Comparison of ENCODE assay signal across 8 cellular contexts in the genomic region with DNA sequence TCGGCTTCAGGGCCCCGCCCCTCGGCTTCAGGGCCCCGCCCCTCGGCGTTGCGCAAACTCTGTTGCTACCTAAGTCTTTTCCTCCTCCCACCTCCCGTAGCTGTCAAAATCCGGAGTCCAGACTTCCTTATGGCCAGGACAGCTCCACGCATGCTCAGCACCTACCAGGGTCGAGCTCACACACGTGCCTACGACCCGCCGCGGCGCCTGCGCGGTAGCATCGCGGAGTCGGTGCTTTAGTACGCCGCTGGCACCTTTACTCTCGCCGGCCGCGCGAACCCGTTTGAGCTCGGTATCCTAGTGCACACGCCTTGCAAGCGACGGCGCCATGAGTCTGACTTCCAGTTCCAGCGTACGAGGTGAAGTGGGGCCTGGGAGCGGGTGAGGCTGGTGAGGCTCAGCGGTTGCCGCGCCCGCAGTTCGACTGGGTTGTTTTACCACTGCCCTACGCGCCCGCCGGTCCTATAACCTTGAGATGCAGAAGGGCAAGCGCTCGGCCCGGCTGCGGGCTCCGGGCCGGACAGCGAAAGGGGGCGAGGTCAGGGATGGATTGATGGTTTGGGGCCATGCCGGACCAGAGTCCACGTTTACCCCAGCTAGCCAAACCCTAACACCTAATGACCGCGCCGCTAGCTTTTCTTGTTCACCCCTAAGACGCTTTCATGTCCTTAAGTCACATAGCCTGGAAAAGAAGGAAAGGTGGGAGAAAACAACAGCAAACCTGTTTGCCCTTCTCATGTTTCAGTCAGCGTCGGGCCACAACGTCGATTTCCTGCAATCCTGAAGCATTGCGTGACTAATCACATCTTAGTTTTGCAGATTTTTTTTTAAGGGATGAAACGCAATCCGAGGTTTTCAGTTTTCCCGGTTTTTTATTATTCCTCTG. TPM values are rescaled to one million over a fixed set of nuclear protein-coding genes. Genes with fewer than 3 reads are reported as not detected.
DNase-seq lines count a peak whose midpoint lies in the region; ATAC-seq, FAIRE-seq and TF ChIP-seq lines count a peak whose summit lies in the region.

A gene (plus strand): TSS at position 217 of the 886 bp plus-strand sequence. CDS start 112 bp downstream, at position 329.

- ATAC-seq in GM19395 (IDR thresholded peaks at IDR 0.05; ENCODE audit: unreplicated experiment) (peak; percentile 70), HG03565 (IDR thresholded peaks at IDR 0.05; ENCODE audit: unreplicated experiment) (peak; percentile 67), HepG2 (peak; percentile 80)

- POLR2A ChIA-PET in HepG2 (lab: Yijun Ruan, JAX), result interaction anchor here (0.6 to 3.9 kb wide), 16 partner anchors 9 to 1639 kb away, joined by 3 to 33 read pairs (median 3); a partner anchor contains a TSS

- no peak for TF ChIP-seq RAD21 in HepG2 (CRISPR knock-in tag; IDR thresholded peaks at IDR 0.05)

- TF ChIP-seq CTCF in C4-2B (conservative IDR thresholded peaks at IDR 0.05), result no peak
- no peak; the same call in 1 of the 2 replicates for TF ChIP-seq CTCF in HepG2 (CRISPR knock-in tag; IDR thresholded peaks at IDR 0.05)

- peak within 1 kb of the TSS; percentile 97 for H3K4me2 ChIP-seq in HepG2 (ENCODE audit: low read depth, low read length)

- WGBS in HepG2 (ENCODE audit: low lambda C conversion rate), result under 1% methylated on average over 51 of the region's 69 CpGs

- peak within 1 kb of the TSS; percentile 96 for H3K27ac ChIP-seq in C4-2B
- peak within 1 kb of the TSS; percentile 92 for H3K27ac ChIP-seq in HepG2 (ENCODE audit: extremely low read length, insufficient read depth, low read length)

- intact Hi-C loops in HepG2 (cut with micrococcal nuclease; ENCODE audit: unreplicated experiment), result loop anchor here (1.0 to 5.0 kb wide), 4 partner anchors 22 to 116 kb away; a partner anchor contains a TSS

- CTCF ChIA-PET in HepG2 (lab: Yijun Ruan, JAX; ENCODE audit: low intra/inter-chr PET ratio, low total read pairs), result no interaction called here

- H3K27me3 ChIP-seq in HepG2 (ENCODE audit: control insufficient read depth in 1 of 2, insufficient read depth in 2 of 2, low read length in 2 of 2), result no peaks in the 10 kb centered on the region; a peak in 1 of 5 replicates

- TF ChIP-seq POLR2A in HepG2 (IDR thresholded peaks at IDR 0.05; ENCODE audit: insufficient read depth in 1 of 2, low read depth in 2 of 2, low read length in 2 of 2), result peak; percentile 80 to 87

- no peak for FAIRE-seq in HepG2 (lab: Jason Lieb, UNC)

- 0 out of 4 replicates have a peak, but pooled peaks of 1 of the 2 experiments have one; percentile 15 for TF ChIP-seq EP300 in HepG2 (IDR thresholded peaks at IDR 0.05; ENCODE audit: low read depth in 2 of 2, low read length in 2 of 2)
- TF ChIP-seq EP300 in HepG2 (CRISPR knock-in tag; IDR thresholded peaks at IDR 0.05; ENCODE audit: borderline replicate concordance), result peak; percentile 76

- peak within 1 kb of the TSS; percentile 80 for H2AFZ ChIP-seq in HepG2 (ENCODE audit: low read length)

- peaks cover 34% of the 10 kb centered on the region for H3K4me1 ChIP-seq in HepG2 (ENCODE audit: insufficient read depth, low read length)

- no peaks in the 10 kb centered on the region for H3K36me3 ChIP-seq in HepG2 (replicated peaks in 1 of 2; ENCODE audit: control insufficient read depth in 1 of 2, insufficient read depth in 2 of 2, low read length in 2 of 2)

- H3K9me3 ChIP-seq in HepG2 (ENCODE audit: low read length), result no peaks in the 10 kb centered on the region

- peak within 1 kb of the TSS; percentile 74 to 88 (median 83) for H3K4me3 ChIP-seq in HepG2 (replicated peaks in 1 of 3; ENCODE audit: insufficient read depth in 1 of 3, low read depth in 2 of 3, low read length in 3 of 3)

- no TSS peak for BruUV-seq in HepG2 (replicated peaks; lab: Mats Ljungman, UMichigan)

- peaks cover 66% of the 10 kb centered on the region for H3K79me2 ChIP-seq in HepG2 (ENCODE audit: insufficient read depth, low read length)

- H4K20me1 ChIP-seq in HepG2 (ENCODE audit: insufficient read depth, low read length), result peaks cover 8% of the 10 kb centered on the region; the same call in 1 of the 2 replicates

- in situ Hi-C loops in HepG2 (cut with HindIII; ENCODE audit: extremely low pct_ligation_motif_present, low pct_unique_long_range_greater_than_20kb), result no loop called here

- peak; percentile 98 for DNase-seq in NCI-H774 (lab: John Stamatoyannopoulos, UW)
- peak; percentile 90 to 93 for DNase-seq in activated CD4-positive, alpha-beta T cell treated with anti-CD3 and anti-CD28 coated beads, Interleukin-2, amount 50 U/mL, for 4 hours
- DNase-seq in dermis blood vessel endothelial cell, result peak; percentile 100
- peak; percentile 99 for DNase-seq in HepG2 (ENCODE audit: low spot score)
- peak; percentile 92 for DNase-seq in stimulated activated CD4-positive, alpha-beta T cell treated with anti-CD3 and anti-CD28 coated beads, Interleukin-4, amount 100 ng/mL, for 1 hour

- H3K9ac ChIP-seq in HepG2 (ENCODE audit: insufficient read depth, low read depth, low read length), result peak within 1 kb of the TSS; percentile 80

TF ChIP-seq in HepG2, 621 proteins besides CTCF, POLR2A, EP300 and RAD21 (continues in another document):
- peak; percentile 99; the same call in 1 of the 2 replicates for TF ChIP-seq ZNF766 (CRISPR knock-in tag; IDR thresholded peaks at IDR 0.05; ENCODE audit: borderline replicate concordance)
- TF ChIP-seq KLF16 (CRISPR knock-in tag; IDR thresholded peaks at IDR 0.05), result peak; percentile 96
- TF ChIP-seq ZFP36L1 (CRISPR knock-in tag; IDR thresholded peaks at IDR 0.05), result peak; percentile 96
- TF ChIP-seq HOXD1 (CRISPR knock-in tag; IDR thresholded peaks at IDR 0.05), result no peak; the same call in 1 of the 2 replicates
- TF ChIP-seq, protein P1, sequence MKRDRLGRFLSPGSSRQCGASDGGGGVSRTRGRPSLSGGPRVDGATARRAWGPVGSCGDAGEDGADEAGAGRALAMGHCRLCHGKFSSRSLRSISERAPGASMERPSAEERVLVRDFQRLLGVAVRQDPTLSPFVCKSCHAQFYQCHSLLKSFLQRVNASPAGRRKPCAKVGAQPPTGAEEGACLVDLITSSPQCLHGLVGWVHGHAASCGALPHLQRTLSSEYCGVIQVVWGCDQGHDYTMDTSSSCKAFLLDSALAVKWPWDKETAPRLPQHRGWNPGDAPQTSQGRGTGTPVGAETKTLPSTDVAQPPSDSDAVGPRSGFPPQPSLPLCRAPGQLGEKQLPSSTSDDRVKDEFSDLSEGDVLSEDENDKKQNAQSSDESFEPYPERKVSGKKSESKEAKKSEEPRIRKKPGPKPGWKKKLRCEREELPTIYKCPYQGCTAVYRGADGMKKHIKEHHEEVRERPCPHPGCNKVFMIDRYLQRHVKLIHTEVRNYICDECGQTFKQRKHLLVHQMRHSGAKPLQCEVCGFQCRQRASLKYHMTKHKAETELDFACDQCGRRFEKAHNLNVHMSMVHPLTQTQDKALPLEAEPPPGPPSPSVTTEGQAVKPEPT (CRISPR knock-in tag; IDR thresholded peaks at IDR 0.05; ENCODE audit: low read depth), result no peak
- peak; percentile 92 for TF ChIP-seq HDAC1 (CRISPR knock-in tag; IDR thresholded peaks at IDR 0.05)
- TF ChIP-seq HNRNPL (IDR thresholded peaks at IDR 0.05; ENCODE audit: low read depth, low read length), result peak; percentile 79; the same call in 1 of the 2 replicates
- TF ChIP-seq ZNF501 (CRISPR knock-in tag; IDR thresholded peaks at IDR 0.05), result peak; percentile 98
- peak; percentile 81 for TF ChIP-seq ASH2L (IDR thresholded peaks at IDR 0.05; ENCODE audit: insufficient read length, low read depth, low read length)
- peak; percentile 74; the same call in 1 of the 2 replicates for TF ChIP-seq FOXK1 (CRISPR knock-in tag; IDR thresholded peaks at IDR 0.05; ENCODE audit: borderline replicate concordance, low read depth)
- TF ChIP-seq SOX13 (IDR thresholded peaks at IDR 0.05), result no peak
- no peak; a peak in 2 of 4 replicates for TF ChIP-seq SOX13 (CRISPR knock-in tag; conservative IDR thresholded peaks at IDR 0.05 in 1 of 2, IDR thresholded peaks at IDR 0.05 in 1 of 2)
- TF ChIP-seq ZNF136 (CRISPR knock-in tag; IDR thresholded peaks at IDR 0.05; ENCODE audit: low read depth), result no peak; the same call in 1 of the 2 replicates
- TF ChIP-seq SNRNP70 (IDR thresholded peaks at IDR 0.05; ENCODE audit: low read depth, low read length), result no peak
- peak; percentile 93 for TF ChIP-seq KMT2B (CRISPR knock-in tag; IDR thresholded peaks at IDR 0.05)

RNA-seq across cellular contexts. Expression of the gene that starts here (rescaled TPM):
- 33.5 and 50.4 TPM in 2 replicates for total RNA-seq in dermis blood vessel endothelial cell
- 78.9 and 92.2 TPM in 2 replicates for total RNA-seq in HepG2 (2016; rRNA removed; fragmentation: Illumina TruSeq; extraction: Trizol)
- 24.2 and 29.9 TPM in 2 replicates for total RNA-seq in HepG2 (2016; cell fraction: cytosol; rRNA removed; fragmentation: Illumina TruSeq; extraction: Trizol; ENCODE audit: low read depth)
- total RNA-seq in HepG2 (2016; cell fraction: insoluble cytoplasmic fraction; rRNA removed; fragmentation: Illumina TruSeq; extraction: Trizol), result 81.7 and 106 TPM in 2 replicates
- total RNA-seq in HepG2 (2016; cell fraction: membrane; rRNA removed; fragmentation: Illumina TruSeq; extraction: Trizol), result 26.8 and 29.2 TPM in 2 replicates
- 48.4 and 50.8 TPM in 2 replicates for total RNA-seq in HepG2 (2016; cell fraction: nucleus; rRNA removed; fragmentation: Illumina TruSeq; extraction: Trizol)
- 47.8 and 63.4 TPM in 2 replicates for polyA plus RNA-seq in HepG2 (2011; rRNA removed)
- polyA plus RNA-seq in HepG2 (2011; cell fraction: cytosol; rRNA removed), result 18.1 and 27.8 TPM in 2 replicates
- 5.2 and 8.2 TPM in 2 replicates for polyA plus RNA-seq in HepG2 (2011; cell fraction: nucleus; rRNA removed)
- polyA plus RNA-seq in HepG2 (2012), result 33.9 and 47.1 TPM in 2 replicates
- 24.3 and 28.0 TPM in 2 replicates for polyA plus RNA-seq in HepG2 (2016; cell fraction: cytosol; fragmentation: Illumina TruSeq; extraction: Trizol; ENCODE audit: low read depth)
- 78.2 and 84.8 TPM in 2 replicates for polyA plus RNA-seq in HepG2 (2016; cell fraction: insoluble cytoplasmic fraction; fragmentation: Illumina TruSeq; extraction: Trizol; ENCODE audit: low read depth)
- 20.1 and 21.0 TPM in 2 replicates for polyA plus RNA-seq in HepG2 (2016; cell fraction: membrane; fragmentation: Illumina TruSeq; extraction: Trizol; ENCODE audit: low read depth)
- polyA plus RNA-seq in HepG2 (2016; cell fraction: nucleus; fragmentation: Illumina TruSeq; extraction: Trizol; ENCODE audit: insufficient read depth, low read depth), result 62.1 and 66.2 TPM in 2 replicates
- polyA minus RNA-seq in HepG2 (2011; rRNA and poly(A)+ RNA removed; ENCODE audit: low replicate concordance), result 7.0 and 10.3 TPM in 2 replicates
- 10.5 and 13.1 TPM in 2 replicates for polyA minus RNA-seq in HepG2 (2011; cell fraction: cytosol; rRNA and poly(A)+ RNA removed)
- 13.3 and 16.7 TPM in 2 replicates for polyA minus RNA-seq in HepG2 (2011; cell fraction: nucleus; rRNA and poly(A)+ RNA removed)

Comparison
In these comparisons a context has a peak if more than half of its experiments do, and no peak if none do; other contexts are left out.
1. Peak in every context shown above with its lines: DNase-seq, ATAC-seq, H3K4me3 ChIP-seq and H3K27ac ChIP-seq.